Comparison of ENCODE assay signal across 1 cellular context in genomic region chr13:29227560-29227959, GRCh38.
TF ChIP-seq lines count a peak whose summit lies in the region.

No MANE protein-coding gene starts in this region.

TF ChIP-seq in HepG2, 621 proteins besides CTCF, POLR2A, EP300 and RAD21:
- TF ChIP-seq NFATC3 (CRISPR knock-in tag; IDR thresholded peaks at IDR 0.05) (no peak), YY1 (IDR thresholded peaks at IDR 0.05; ENCODE audit: insufficient read depth, insufficient replicate concordance, low read depth, low read length) (no peak), ZNF7 (CRISPR knock-in tag; IDR thresholded peaks at IDR 0.05) (no peak), SMARCE1 (IDR thresholded peaks at IDR 0.05; ENCODE audit: borderline replicate concordance) (no peak), ATF5 (CRISPR knock-in tag; IDR thresholded peaks at IDR 0.05; ENCODE audit: low read depth) (no peak), ATF7 (IDR thresholded peaks at IDR 0.05) (no peak), ATF7 (CRISPR knock-in tag; IDR thresholded peaks at IDR 0.05) (no peak), MLLT10 (CRISPR knock-in tag; IDR thresholded peaks at IDR 0.05) (no peak), IKZF4 (CRISPR knock-in tag; IDR thresholded peaks at IDR 0.05; ENCODE audit: borderline replicate concordance, low read depth, not compliant biosample characterization) (no peak), ZIK1 (CRISPR knock-in tag; IDR thresholded peaks at IDR 0.05; ENCODE audit: borderline replicate concordance, low read depth) (no peak), TSC22D2 (CRISPR knock-in tag; IDR thresholded peaks at IDR 0.05; ENCODE audit: borderline replicate concordance) (no peak), ZNF160 (CRISPR knock-in tag; IDR thresholded peaks at IDR 0.05) (no peak), HDAC1 (CRISPR knock-in tag; IDR thresholded peaks at IDR 0.05) (no peak), SKI (IDR thresholded peaks at IDR 0.05; ENCODE audit: partially characterized antibody) (no peak), TP53 (CRISPR knock-in tag; conservative IDR thresholded peaks at IDR 0.05) (no peak), DBP (CRISPR knock-in tag; IDR thresholded peaks at IDR 0.05; ENCODE audit: not compliant biosample characterization) (no peak), TBP (CRISPR knock-in tag; IDR thresholded peaks at IDR 0.05) (no peak), ZNF549 (CRISPR knock-in tag; IDR thresholded peaks at IDR 0.05) (no peak), TBX2 (CRISPR knock-in tag; IDR thresholded peaks at IDR 0.05; ENCODE audit: borderline replicate concordance) (no peak)
TF ChIP-seq in HepG2: peak in this region for 0.
